Comparison of ENCODE assay signal across 10 cellular contexts in genomic region chr11:125170001-125170405, GRCh38. TPM values are rescaled to one million over a fixed set of nuclear protein-coding genes. Genes with fewer than 3 reads are reported as not detected.
DNase-seq lines count a peak whose midpoint lies in the region; ATAC-seq and TF ChIP-seq lines count a peak whose summit lies in the region.
"Had no signal": no experiment of that assay in that cellular context is flagged by ENCODE, and none has a peak within 500 bp of the region (broad histone marks: within the 10 kb centered on the region; RNA-seq: fewer than 3 reads in every experiment).

No MANE protein-coding gene starts in this region.

- CTCF ChIA-PET in AG04450 (lab: Charles Lee) = interaction anchor here (0.8 to 10.2 kb wide), 4 partner anchors 28 to 293 kb away, joined by 3 to 164 read pairs (median 10); no protein-coding TSS in a partner anchor

- no peak for TF ChIP-seq CTCF in AG04450 (IDR thresholded peaks at IDR 0.05; ENCODE audit: low read depth, low read length)
- no peak for TF ChIP-seq CTCF in body of pancreas (IDR thresholded peaks at IDR 0.05)
- TF ChIP-seq CTCF in progenitor cell of endocrine pancreas (IDR thresholded peaks at IDR 0.05; ENCODE audit: unreplicated experiment) = no peak

- no peaks in the 10 kb centered on the region; the same call in 1 of the 2 replicates for H3K9me3 ChIP-seq in AG04450 (ENCODE audit: control insufficient read depth, insufficient read depth, low read length)
- no peaks in the 10 kb centered on the region for H3K9me3 ChIP-seq in body of pancreas
- H3K9me3 ChIP-seq in right cardiac atrium (ENCODE audit: control insufficient read depth, low read length) = no peaks in the 10 kb centered on the region
- H3K9me3 ChIP-seq: neutrophil had no signal

- H3K36me3 ChIP-seq in body of pancreas (replicated peaks in 1 of 2; ENCODE audit: insufficient read depth in 1 of 2, low read depth in 2 of 2) = no peaks in the 10 kb centered on the region
- H3K36me3 ChIP-seq: neutrophil had no signal

- H3K4me1 Mint-ChIP-seq in progenitor cell of endocrine pancreas (ENCODE audit: low read depth) = peaks cover 58% of the 10 kb centered on the region

- ATAC-seq in body of pancreas = no peak
- peak; percentile 43 to 44 for ATAC-seq in right cardiac atrium
- no peak for ATAC-seq in GM18909 (IDR thresholded peaks at IDR 0.05; ENCODE audit: poor library complexity, unreplicated experiment)
- no peak for ATAC-seq in GM21526 (IDR thresholded peaks at IDR 0.05; ENCODE audit: low FRiP score, unreplicated experiment)

- H3K4me3 ChIP-seq in AG04450 (ENCODE audit: low read depth, low read length) (peak overlapping the region; percentile 27; the same call in 1 of the 2 replicates), body of pancreas (no peak overlapping the region), right cardiac atrium (ENCODE audit: low read length) (no peak overlapping the region)

- 45 to 75% methylated on average over 2 to 8 of the region's 8 CpGs for WGBS in body of pancreas, 2 donors
- 52% methylated on average over 8 of the region's 8 CpGs for WGBS in right cardiac atrium

- H3K27ac ChIP-seq in AG04450 (ENCODE audit: low read depth, low read length) (peak overlapping the region; percentile 93), body of pancreas (peak overlapping the region; percentile 86 to 89 (median 88)), right cardiac atrium (ENCODE audit: low read length) (peak overlapping the region; percentile 92)
- H3K27ac ChIP-seq: neutrophil had no signal

- H3K27me3 ChIP-seq in AG04450 (ENCODE audit: control insufficient read depth, insufficient read depth, low read length) = peaks cover 19% of the 10 kb centered on the region
- H3K27me3 ChIP-seq in body of pancreas = no peaks in the 10 kb centered on the region
- H3K27me3 ChIP-seq in right cardiac atrium (ENCODE audit: control insufficient read depth, insufficient read depth) = no peaks in the 10 kb centered on the region

- intact Hi-C loops in body of pancreas (cut with DNase I) (no loop called here), right cardiac atrium (cut with DNase I) (loop anchor here in 1 of 4 donors (5.0 kb wide), 1 partner anchor 42 kb away; no protein-coding TSS in a partner anchor)

- H3K4me3 Mint-ChIP-seq in progenitor cell of endocrine pancreas (ENCODE audit: low read depth) = peak overlapping the region; percentile 35

- no peaks in the 10 kb centered on the region for H3K36me3 Mint-ChIP-seq in progenitor cell of endocrine pancreas (ENCODE audit: insufficient read depth)

- H3K27me3 Mint-ChIP-seq in progenitor cell of endocrine pancreas = no peaks in the 10 kb centered on the region

- H3K9me3 Mint-ChIP-seq in progenitor cell of endocrine pancreas (ENCODE audit: low read depth) = no peaks in the 10 kb centered on the region

- H3K4me1 ChIP-seq in body of pancreas (peaks cover 91% of the 10 kb centered on the region), right cardiac atrium (ENCODE audit: control insufficient read depth, insufficient read depth, low read length) (peaks cover 7% of the 10 kb centered on the region)

- DNase-seq in AG04450 (ENCODE audit: low read depth, low spot score) = no peak
- peak in 3 of 4 donors; percentile 26 to 32 (median 26) for DNase-seq in body of pancreas
- DNase-seq in right cardiac atrium = peak; percentile 62 to 78 (median 77)
- no peak for DNase-seq in progenitor cell of endocrine pancreas (ENCODE audit: low spot score, unreplicated experiment)
- no peak for DNase-seq in activated CD4-positive, CD25-positive, alpha-beta regulatory T cell treated with anti-CD3 and anti-CD28 coated beads, Interleukin-2, amount 50 U/mL, for 72 hours
- DNase-seq in NCI-H226 = no peak

- POLR2A ChIA-PET in AG04450 (lab: Yijun Ruan, JAX) = interaction anchor here (1.0 to 1.3 kb wide), 2 partner anchors 11 to 94 kb away, joined by 3 to 8 read pairs; no protein-coding TSS in a partner anchor

- peak overlapping the region; percentile 98 for H3K27ac Mint-ChIP-seq in progenitor cell of endocrine pancreas

- TF ChIP-seq POLR2A in body of pancreas (IDR thresholded peaks at IDR 0.05) = no peak

RNA-seq across cellular contexts. Expression of gene PKNOX2, which starts 5.5 kb away (rescaled TPM):
- polyA plus RNA-seq in AG04450 (2011; rRNA removed) = 3.0 and 3.6 TPM in 2 replicates
- 2.6 and 3.5 TPM in 2 replicates for polyA minus RNA-seq in AG04450 (2011; rRNA and poly(A)+ RNA removed)
- total RNA-seq in body of pancreas = 1 to 10 TPM; 4.2 to 4.9 TPM
- 10 to 100 TPM; 12.5 to 20.2 (median 18.8) TPM for total RNA-seq in right cardiac atrium
- 8.1 TPM for polyA plus RNA-seq in right cardiac atrium
- total RNA-seq in progenitor cell of endocrine pancreas = 32.8 and 39.9 TPM in 2 replicates
- total RNA-seq: dermis microvascular lymphatic vessel endothelial cell had no signal

RNA-seq across cellular contexts. Expression of gene TMEM218, which starts 58.6 kb away (rescaled TPM):
- polyA plus RNA-seq in AG04450 (2011; rRNA removed) = 28.4 and 29.9 TPM in 2 replicates
- polyA minus RNA-seq in AG04450 (2011; rRNA and poly(A)+ RNA removed) = 12.0 and 13.2 TPM in 2 replicates
- 10 to 100 TPM in 1 of 2 donors, 1 to 10 TPM in 1; 8.8 to 10.2 TPM for total RNA-seq in body of pancreas
- total RNA-seq in right cardiac atrium = 10 to 100 TPM; 11.1 to 13.2 (median 11.7) TPM
- polyA plus RNA-seq in right cardiac atrium = 14.1 TPM
- total RNA-seq in progenitor cell of endocrine pancreas = 16.9 and 18.1 TPM in 2 replicates

Comparison
In these comparisons a context has a peak if more than half of its experiments do, and no peak if none do; other contexts are left out.
1. DNase-seq: peak in body of pancreas (3 of 4) and right cardiac atrium (3 of 3); none in AG04450 (single experiment), progenitor cell of endocrine pancreas (single experiment), activated CD4-positive, CD25-positive, alpha-beta regulatory T cell treated with anti-CD3 and anti-CD28 coated beads, Interleukin-2, amount 50 U/mL, for 72 hours (single experiment) and NCI-H226 (single experiment).
2. ATAC-seq: peak in right cardiac atrium (2 of 2); none in body of pancreas (single experiment), GM18909 (single experiment) and GM21526 (single experiment).
3. Peak in every context shown above with its lines, with median percentiles within 50 percentile points of each other: H3K27ac ChIP-seq.